In the genomic region with DNA sequence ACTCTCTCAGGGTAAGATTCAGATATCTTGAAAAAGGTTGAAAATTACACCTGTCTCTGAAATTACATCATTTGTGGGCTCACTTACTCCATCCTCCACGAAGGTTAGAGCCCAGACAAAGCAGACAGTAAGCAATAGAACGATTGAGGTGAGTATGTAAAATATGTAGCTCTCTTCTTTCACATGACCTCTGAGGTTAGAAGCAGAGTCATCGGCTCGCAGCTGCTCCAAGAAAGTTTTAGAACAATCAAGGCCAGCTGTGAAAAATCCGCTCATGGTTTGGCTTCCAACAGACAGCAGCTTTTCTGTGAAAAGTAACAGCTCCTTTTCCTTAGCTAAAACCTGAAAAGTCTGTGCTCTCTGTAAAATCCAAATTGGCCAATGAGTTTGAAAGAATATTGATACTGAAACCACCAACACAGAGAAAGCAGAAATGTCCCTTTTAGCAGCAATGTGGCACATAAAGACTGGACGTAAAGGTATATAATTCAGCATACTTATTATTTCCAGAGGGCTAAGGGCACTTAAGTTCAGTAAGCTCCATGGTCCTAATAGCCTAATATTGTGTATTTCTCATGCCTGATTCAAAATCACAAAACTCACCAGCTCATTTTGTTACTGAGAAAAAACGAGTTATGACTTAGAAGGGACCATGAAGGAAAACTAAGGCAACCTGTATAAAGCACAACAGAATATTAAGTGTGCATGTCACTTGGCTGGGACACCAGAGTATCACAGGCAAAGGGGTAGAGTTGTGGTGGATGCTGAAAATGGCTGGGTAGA, we compare ENCODE assay signal across 12 cellular contexts.
DNase-seq lines count a peak whose midpoint lies in the region; ATAC-seq and TF ChIP-seq lines count a peak whose summit lies in the region.
"Had no signal": no experiment of that assay in that cellular context is flagged by ENCODE, and none has a peak within 500 bp of the region (broad histone marks: within the 10 kb centered on the region; RNA-seq: fewer than 3 reads in every experiment).

No MANE protein-coding gene starts in this region.

- DNase-seq in fibroblast of gingiva (ENCODE audit: low read depth) (peak; percentile 44), SW 1271 (lab: John Stamatoyannopoulos, UW) (no peak), foreskin keratinocyte (no peak), esophagus squamous epithelium (lab: John Stamatoyannopoulos, UW) (no peak)
- DNase-seq in activated effector memory CD4-positive, alpha-beta T cell treated with anti-CD3 and anti-CD28 coated beads, Interleukin-2, amount 50 U/mL, for 16 hours: no peak
- DNase-seq: DMS153; NCI-H2227 treated with DMSO at 0.1 percent for 48 hours; psoas muscle; stimulated activated naive CD4-positive, alpha-beta T cell had no signal

- TF ChIP-seq CTCF in DOHH2 (IDR thresholded peaks at IDR 0.05; ENCODE audit: low read depth, low read length, poor library complexity, severe bottlenecking): no peak
- no peak for TF ChIP-seq CTCF in foreskin keratinocyte (conservative IDR thresholded peaks at IDR 0.05)
- TF ChIP-seq CTCF in esophagus squamous epithelium (IDR thresholded peaks at IDR 0.05): no peak

- H3K9me3 ChIP-seq in DOHH2 (ENCODE audit: control insufficient read depth, insufficient read depth, low read length) (no peaks in the 10 kb centered on the region), esophagus squamous epithelium (no peaks in the 10 kb centered on the region)
- H3K9me3 ChIP-seq: psoas muscle had no signal

- peaks cover 5% of the 10 kb centered on the region; the same call in 1 of the 2 replicates for H3K36me3 ChIP-seq in DOHH2 (ENCODE audit: control insufficient read depth, low read length)
- H3K36me3 ChIP-seq in esophagus squamous epithelium: no peaks in the 10 kb centered on the region

- H3K79me2 ChIP-seq in DOHH2 (ENCODE audit: control insufficient read depth, low read length): no peaks in the 10 kb centered on the region

- H3F3A ChIP-seq in DOHH2 (ENCODE audit: control insufficient read depth, insufficient read depth): peaks cover 21% of the 10 kb centered on the region

- 66 to 67% methylated on average over 7 of the region's 7 CpGs for WGBS in esophagus squamous epithelium, 2 donors

- no peak for TF ChIP-seq POLR2A in esophagus squamous epithelium (IDR thresholded peaks at IDR 0.05)

- intact Hi-C loops in esophagus squamous epithelium (cut with DNase I): no loop called here

- H3K4me3 ChIP-seq in DOHH2 (ENCODE audit: low read length): peak overlapping the region; percentile 40
- H3K4me3 ChIP-seq in esophagus squamous epithelium: no peak overlapping the region
- H3K4me3 ChIP-seq: psoas muscle had no signal

- ATAC-seq in GM19455 (IDR thresholded peaks at IDR 0.05; ENCODE audit: unreplicated experiment): peak; percentile 52
- ATAC-seq in HG03342 (IDR thresholded peaks at IDR 0.05; ENCODE audit: unreplicated experiment): peak; percentile 41
- ATAC-seq in foreskin keratinocyte: no peak
- ATAC-seq: psoas muscle had no signal

- H3K27me3 ChIP-seq in DOHH2 (ENCODE audit: control insufficient read depth, low read length) (no peaks in the 10 kb centered on the region), foreskin keratinocyte (no peaks in the 10 kb centered on the region), esophagus squamous epithelium (no peaks in the 10 kb centered on the region)

- H3K4me1 ChIP-seq in DOHH2 (ENCODE audit: control insufficient read depth, low read length) (peaks cover 90% of the 10 kb centered on the region), foreskin keratinocyte (peaks cover 10% of the 10 kb centered on the region), esophagus squamous epithelium (peaks cover 0 to 4% (median 0%) of the 10 kb centered on the region in 3 donors)
- H3K4me1 ChIP-seq: psoas muscle had no signal

- H3K9me2 ChIP-seq in DOHH2 (replicated peaks; ENCODE audit: control insufficient read depth, low read length): no peaks in the 10 kb centered on the region

- H3K4me2 ChIP-seq in DOHH2 (ENCODE audit: low read length): peak overlapping the region; percentile 56

- H3K27ac ChIP-seq in DOHH2 (ENCODE audit: low read depth, low read length): peak overlapping the region; percentile 53
- no peak overlapping the region for H3K27ac ChIP-seq in foreskin keratinocyte
- H3K27ac ChIP-seq in esophagus squamous epithelium: no peak overlapping the region
- H3K27ac ChIP-seq: psoas muscle had no signal

- H4K20me1 ChIP-seq in DOHH2 (ENCODE audit: control insufficient read depth, insufficient read depth, low read depth, low read length): no peaks in the 10 kb centered on the region
